In the genomic region with DNA sequence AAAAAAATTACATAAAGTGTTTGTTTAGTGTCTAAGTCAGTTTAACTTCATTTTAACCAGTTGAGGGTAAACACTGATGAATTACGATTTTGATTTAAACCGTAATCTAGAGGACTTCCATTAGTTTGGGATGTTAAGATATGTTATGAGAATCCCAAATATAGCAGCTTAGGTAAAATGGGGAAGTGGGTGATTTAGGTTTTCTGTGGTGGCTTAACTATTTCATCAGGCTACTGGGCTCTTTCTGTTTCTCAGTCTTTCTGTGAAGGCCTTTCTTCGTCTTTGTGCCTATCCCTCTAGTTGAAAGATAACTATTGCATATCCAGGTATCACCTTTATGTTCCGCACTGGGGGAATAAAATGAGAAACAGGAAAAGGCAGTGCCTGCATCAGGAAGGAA, we compare ENCODE assay signal across 17 cellular contexts. TPM values are rescaled to one million over a fixed set of nuclear protein-coding genes. Genes with fewer than 3 reads are reported as not detected.
"Had no signal": no experiment of that assay in that cellular context is flagged by ENCODE, and none has a peak within 500 bp of the region (broad histone marks: within the 10 kb centered on the region; RNA-seq: fewer than 3 reads in every experiment).

No MANE protein-coding gene starts in this region.

- H3K36me3 ChIP-seq: gastrocnemius medialis, left ventricle myocardium inferior, right atrium auricular region had no signal

- H3K4me1 Mint-ChIP-seq: activated CD4-positive, alpha-beta T cell treated with anti-CD3 and anti-CD28 coated beads for 36 hours had no signal

- H3K4me1 ChIP-seq: gastrocnemius medialis, left ventricle myocardium inferior, right atrium auricular region had no signal

- H3K27me3 Mint-ChIP-seq: activated CD4-positive, alpha-beta T cell treated with anti-CD3 and anti-CD28 coated beads for 36 hours; activated CD8-positive, alpha-beta T cell treated with anti-CD3 and anti-CD28 coated beads for 36 hours; activated naive CD8-positive, alpha-beta T cell treated with anti-CD3 and anti-CD28 coated beads, Interleukin-2, amount 10 ng/mL, durations not matched to agents 7 days and 5 days; dendritic cell treated with granulocyte-macrophage colony-stimulating factor and Interleukin-4, amounts not matched to agents 40 ng/mL and 50 ng/mL, for 4 days; effector memory CD8-positive, alpha-beta T cell; natural killer cell treated with Interleukin-12 subunit alpha and Interleukin-12 subunit beta and Interleukin-15 and Interleukin-18, amount 100 ng/mL, for 72 hours had no signal

- DNase-seq: activated CD4-positive, alpha-beta T cell treated with anti-CD3 and anti-CD28 coated beads for 36 hours; activated CD8-positive, alpha-beta memory T cell treated with anti-CD3 and anti-CD28 coated beads, Interleukin-2, amount 50 U/mL, for 4 hours; activated CD8-positive, alpha-beta T cell treated with anti-CD3 and anti-CD28 coated beads for 36 hours; activated naive CD8-positive, alpha-beta T cell treated with anti-CD3 and anti-CD28 coated beads, Interleukin-2, amount 10 ng/mL, durations not matched to agents 7 days and 5 days; anterior cingulate cortex; cerebellar nuclear complex; effector memory CD8-positive, alpha-beta T cell; gastrocnemius medialis; left ventricle myocardium inferior; mesenchymal stem cell; nucleus accumbens; stimulated activated CD4-positive, alpha-beta T cell treated with anti-CD3 and anti-CD28 coated beads, Interleukin-4, amount 100 ng/mL, for 4 hours had no signal

- H3K9me3 Mint-ChIP-seq: activated CD8-positive, alpha-beta T cell treated with anti-CD3 and anti-CD28 coated beads for 36 hours had no signal

- H3K27ac Mint-ChIP-seq: activated CD4-positive, alpha-beta T cell treated with anti-CD3 and anti-CD28 coated beads for 36 hours; activated CD8-positive, alpha-beta T cell treated with anti-CD3 and anti-CD28 coated beads for 36 hours; activated naive CD8-positive, alpha-beta T cell treated with anti-CD3 and anti-CD28 coated beads, Interleukin-2, amount 10 ng/mL, durations not matched to agents 7 days and 5 days; dendritic cell treated with granulocyte-macrophage colony-stimulating factor and Interleukin-4, amounts not matched to agents 40 ng/mL and 50 ng/mL, for 4 days; effector memory CD8-positive, alpha-beta T cell; natural killer cell treated with Interleukin-12 subunit alpha and Interleukin-12 subunit beta and Interleukin-15 and Interleukin-18, amount 100 ng/mL, for 72 hours had no signal

- H3K4me3 Mint-ChIP-seq: activated CD4-positive, alpha-beta T cell treated with anti-CD3 and anti-CD28 coated beads for 36 hours; activated CD8-positive, alpha-beta T cell treated with anti-CD3 and anti-CD28 coated beads for 36 hours; activated naive CD8-positive, alpha-beta T cell treated with anti-CD3 and anti-CD28 coated beads, Interleukin-2, amount 10 ng/mL, durations not matched to agents 7 days and 5 days; dendritic cell treated with granulocyte-macrophage colony-stimulating factor and Interleukin-4, amounts not matched to agents 40 ng/mL and 50 ng/mL, for 4 days; effector memory CD8-positive, alpha-beta T cell; natural killer cell treated with Interleukin-12 subunit alpha and Interleukin-12 subunit beta and Interleukin-15 and Interleukin-18, amount 100 ng/mL, for 72 hours had no signal

- ATAC-seq: activated CD4-positive, alpha-beta T cell treated with anti-CD3 and anti-CD28 coated beads for 36 hours; activated CD8-positive, alpha-beta T cell treated with anti-CD3 and anti-CD28 coated beads for 36 hours; effector memory CD8-positive, alpha-beta T cell; gastrocnemius medialis; natural killer cell treated with Interleukin-12 subunit alpha and Interleukin-12 subunit beta and Interleukin-15 and Interleukin-18, amount 100 ng/mL, for 72 hours had no signal

- H3K27me3 ChIP-seq: gastrocnemius medialis, right atrium auricular region had no signal

- H3K27ac ChIP-seq: epithelial cell of prostate, gastrocnemius medialis, left ventricle myocardium inferior, right atrium auricular region, skin epidermis had no signal

- H3K36me3 Mint-ChIP-seq: natural killer cell treated with Interleukin-12 subunit alpha and Interleukin-12 subunit beta and Interleukin-15 and Interleukin-18, amount 100 ng/mL, for 72 hours had no signal

- H3K4me3 ChIP-seq: gastrocnemius medialis, left ventricle myocardium inferior, right atrium auricular region, skin epidermis had no signal

RNA-seq across cellular contexts. Expression of a gene that starts 27.9 kb away (rescaled TPM):
- total RNA-seq: right atrium auricular region had no signal
